32 cellular contexts compared by ENCODE assay signal in the genomic region with DNA sequence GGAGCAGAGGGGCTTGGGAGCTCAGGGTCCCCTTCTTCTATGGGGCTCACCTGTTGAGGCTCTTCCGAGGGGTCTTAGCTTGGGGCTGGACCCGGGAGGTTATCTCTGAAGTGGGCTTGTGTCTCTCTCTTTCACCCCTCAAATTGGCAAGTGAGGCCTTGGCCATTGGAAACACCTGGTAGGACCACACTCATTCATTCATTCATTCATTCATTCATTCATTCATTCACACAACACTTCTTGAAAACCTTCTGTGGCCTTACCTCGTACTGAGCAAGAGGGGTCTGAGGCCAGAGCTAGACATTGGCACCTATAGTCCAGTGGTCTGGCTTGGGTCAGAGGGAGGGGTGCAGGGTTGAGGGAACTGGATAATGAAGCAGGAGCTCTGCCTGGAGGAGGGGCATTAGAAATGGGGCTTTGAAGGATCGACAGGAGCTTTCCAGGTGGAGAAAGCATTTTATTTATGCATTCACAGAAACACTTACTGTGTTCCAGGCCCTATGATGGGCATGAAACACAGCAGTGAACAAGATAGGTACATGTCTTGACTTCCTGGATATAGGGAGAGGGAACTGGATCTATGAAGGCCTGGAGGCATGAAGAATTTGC. TPM values are rescaled to one million over a fixed set of nuclear protein-coding genes. Genes with fewer than 3 reads are reported as not detected.
"Had no signal": no experiment of that assay in that cellular context is flagged by ENCODE, and none has a peak within 500 bp of the region (broad histone marks: within the 10 kb centered on the region; RNA-seq: fewer than 3 reads in every experiment).

No MANE protein-coding gene starts in this region.

- DNase-seq: colonic mucosa; cortex of kidney; effector CD8-positive, alpha-beta T cell; effector memory CD8-positive, alpha-beta T cell; endodermal cell; erythroblast; esophagus squamous epithelium; foreskin fibroblast; foreskin melanocyte; gastrocnemius medialis; glutamatergic neuron; head of caudate nucleus; heart right ventricle; hippocampal formation; left cardiac atrium; left lung; left ventricle myocardium superior; lower lobe of right lung; mesenchymal stem cell; mucosa of descending colon; naive B cell had no signal

- H3K4me1 ChIP-seq: colonic mucosa, gastrocnemius medialis, heart right ventricle, left lung, lower lobe of right lung had no signal

- ATAC-seq: effector memory CD8-positive, alpha-beta T cell; esophagus mucosa; gastrocnemius medialis; heart right ventricle; left cardiac atrium; left lung; left ventricle myocardium superior; lower lobe of right lung; mucosa of descending colon had no signal

- H3K27ac ChIP-seq: colonic mucosa, epithelial cell of prostate, esophagus squamous epithelium, gastrocnemius medialis, heart right ventricle, left lung, lower lobe of right lung had no signal

- FAIRE-seq: endometrium, islet of Langerhans, keratinocyte had no signal

- H3K9me3 ChIP-seq: colonic mucosa, esophagus squamous epithelium, gastrocnemius medialis, heart right ventricle, left lung, lower lobe of right lung, mucosa of descending colon had no signal

- H3K36me3 ChIP-seq: colonic mucosa, esophagus squamous epithelium, gastrocnemius medialis, heart right ventricle, left lung, lower lobe of right lung had no signal

- H3K4me3 ChIP-seq: colonic mucosa, esophagus squamous epithelium, gastrocnemius medialis, heart right ventricle, left lung, lower lobe of right lung, mucosa of descending colon had no signal

RNA-seq across cellular contexts. Expression of a gene that starts 5.5 kb away (rescaled TPM):
- total RNA-seq: dermis microvascular lymphatic vessel endothelial cell, esophagus mucosa, esophagus squamous epithelium, gastrocnemius medialis, heart right ventricle, left ventricle myocardium superior, lower lobe of right lung, lung microvascular endothelial cell, mesenteric fat pad, myocyte had no signal
- polyA plus RNA-seq: heart right ventricle had no signal

RNA-seq across cellular contexts. Expression of a gene that starts 51.4 kb away (rescaled TPM):
- total RNA-seq: endodermal cell, kidney epithelial cell, mesothelial cell of epicardium had no signal
